ENCODE assay signal across 8 cellular contexts in the genomic region with DNA sequence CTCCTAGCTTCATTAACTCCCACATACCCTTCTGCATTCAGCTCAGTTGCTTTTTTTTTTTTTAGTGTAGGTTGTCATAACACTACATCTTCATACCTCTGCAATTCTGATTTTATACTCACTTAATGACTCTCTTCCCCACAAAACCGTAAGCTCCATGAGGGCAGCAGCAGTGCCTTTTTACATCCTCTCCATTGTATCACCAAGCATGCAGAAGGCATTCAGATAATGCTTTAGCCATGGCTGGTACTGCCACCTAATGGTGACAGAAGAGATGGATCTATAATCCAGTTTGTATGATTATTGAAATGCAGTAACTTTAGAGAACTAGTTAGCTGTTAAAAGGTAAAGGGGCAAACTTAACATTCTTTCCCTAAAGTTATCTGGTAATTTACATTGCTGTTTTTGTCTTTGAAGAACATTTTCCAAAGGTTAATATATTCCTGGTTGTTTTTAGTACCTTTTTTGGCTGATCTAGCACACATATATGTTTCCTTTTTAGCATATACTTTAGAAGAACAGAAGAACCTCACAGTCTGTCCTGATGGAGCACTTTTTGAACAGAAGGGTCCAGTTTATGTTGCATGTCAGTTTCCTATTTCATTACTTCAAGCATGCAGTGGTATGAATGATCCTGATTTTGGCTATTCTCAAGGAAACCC. TPM values are rescaled to one million over a fixed set of nuclear protein-coding genes. Genes with fewer than 3 reads are reported as not detected.
DNase-seq lines count a peak whose midpoint lies in the region; TF ChIP-seq lines count a peak whose summit lies in the region.

No MANE protein-coding gene starts in this region.

- H3K27ac ChIP-seq in ascending aorta: no peak overlapping the region

- H3K27me3 ChIP-seq in ascending aorta: no peaks in the 10 kb centered on the region

- DNase-seq in A172 (ENCODE audit: low spot score): peak; percentile 61
- DNase-seq in GM12864 (ENCODE audit: low read depth): peak; percentile 38
- DNase-seq in HuH-7 (ENCODE audit: low spot score): peak; percentile 17
- peak; percentile 70 for DNase-seq in RPMI8226
- no peak for DNase-seq in ascending aorta (ENCODE audit: low spot score in 2 of 2)
- peak; percentile 56 for DNase-seq in iPS-NIHi11 (ENCODE audit: low spot score)
- peak in 2 of 3 experiments; percentile 9 to 23 for DNase-seq in stimulated activated CD4-positive, alpha-beta T cell treated with anti-CD3 and anti-CD28 coated beads, TNF-alpha, amount 100 ng/mL, for 24 hours (ENCODE audit: low read depth in 3 of 3)
- no peak for DNase-seq in 8988T

- H3K36me3 ChIP-seq in ascending aorta: peaks cover 19 to 51% of the 10 kb centered on the region in 2 donors

- H3K4me1 ChIP-seq in ascending aorta: no peaks in the 10 kb centered on the region

- H3K9me3 ChIP-seq in ascending aorta: no peaks in the 10 kb centered on the region

- intact Hi-C loops in ascending aorta (cut with DNase I): loop anchor here (1.0 to 5.0 kb wide), 2 partner anchors 175 to 336 kb away; partner anchors contain the start of gene RNF7

- TF ChIP-seq CTCF in GM12864 (IDR thresholded peaks at IDR 0.05; ENCODE audit: low read depth, low read length, missing control alignments): peak; percentile 62
- TF ChIP-seq CTCF in ascending aorta (IDR thresholded peaks at IDR 0.05): peak; percentile 52 to 55 (median 53)

- no peak overlapping the region for H3K4me3 ChIP-seq in GM12864 (ENCODE audit: low read depth, low read length)
- no peak overlapping the region for H3K4me3 ChIP-seq in ascending aorta

RNA-seq across cellular contexts. Expression of gene ATP1B3, which starts 36.8 kb away (rescaled TPM):
- 88.6 and 91.5 TPM in 2 replicates for total RNA-seq in A172 (2014; rRNA removed; shearing (Covaris generic))
- 108 TPM for total RNA-seq in ascending aorta

Comparison
In these comparisons a context has a peak if more than half of its experiments do, and no peak if none do; other contexts are left out.
1. DNase-seq: peak in A172 (single experiment), GM12864 (single experiment), HuH-7 (single experiment), RPMI8226 (single experiment), iPS-NIHi11 (single experiment) and stimulated activated CD4-positive, alpha-beta T cell treated with anti-CD3 and anti-CD28 coated beads, TNF-alpha, amount 100 ng/mL, for 24 hours (2 of 3); none in ascending aorta (0 of 2) and 8988T (single experiment).